Comparison of ENCODE assay signal across 19 cellular contexts in genomic region chr4:169352332-169352731, GRCh38.
DNase-seq lines count a peak whose midpoint lies in the region; FAIRE-seq and TF ChIP-seq lines count a peak whose summit lies in the region.
"Had no signal": no experiment of that assay in that cellular context is flagged by ENCODE, and none has a peak within 500 bp of the region (broad histone marks: within the 10 kb centered on the region; RNA-seq: fewer than 3 reads in every experiment).

No MANE protein-coding gene starts in this region.

- dilution Hi-C loops in endothelial cell of umbilical vein (cut with MboI; ENCODE audit: extremely low pct_ligation_motif_present, low sequenced_read_pairs): no loop called here

- H3K36me3 ChIP-seq in breast epithelium: no peaks in the 10 kb centered on the region
- no peaks in the 10 kb centered on the region for H3K36me3 ChIP-seq in endothelial cell of umbilical vein (ENCODE audit: control insufficient read depth in 2 of 2, extremely low read depth in 1 of 2, insufficient read depth in 2 of 2, low read length in 2 of 2)
- no peaks in the 10 kb centered on the region for H3K36me3 ChIP-seq in thyroid gland
- no peaks in the 10 kb centered on the region for H3K36me3 ChIP-seq in uterus
- H3K36me3 ChIP-seq: BLaER1 had no signal

- TF ChIP-seq POLR2A in breast epithelium (IDR thresholded peaks at IDR 0.05) (no peak), endothelial cell of umbilical vein (IDR thresholded peaks at IDR 0.05; ENCODE audit: low read depth, low read length) (no peak), thyroid gland (IDR thresholded peaks at IDR 0.05) (no peak), uterus (IDR thresholded peaks at IDR 0.05) (no peak)

- no peaks in the 10 kb centered on the region for H3K4me1 Mint-ChIP-seq in MCF 10A (ENCODE audit: insufficient read depth, unreplicated experiment)
- H3K4me1 Mint-ChIP-seq: CD14-positive monocyte; CD4-positive, alpha-beta memory T cell had no signal

- 80 to 85% methylated on average over 3 of the region's 3 CpGs for WGBS in thyroid gland, 2 donors

- H3K4me1 ChIP-seq in breast epithelium (no peaks in the 10 kb centered on the region), endothelial cell of umbilical vein (ENCODE audit: control insufficient read depth, extremely low read depth, insufficient read depth, low read length) (no peaks in the 10 kb centered on the region), thyroid gland (peaks cover 0 to 10% of the 10 kb centered on the region in 2 donors), uterus (no peaks in the 10 kb centered on the region)
- H3K4me1 ChIP-seq: BLaER1 had no signal

- no peak overlapping the region for H3K9ac ChIP-seq in endothelial cell of umbilical vein (replicated peaks; ENCODE audit: extremely low read depth, insufficient read depth, low read length)
- H3K9ac ChIP-seq: BLaER1 had no signal

- H3K79me2 ChIP-seq in endothelial cell of umbilical vein (ENCODE audit: control insufficient read depth, insufficient read depth, low read length): no peaks in the 10 kb centered on the region

- CTCF ChIA-PET in MCF 10A (lab: Yijun Ruan, JAX): no interaction called here
- CTCF ChIA-PET in endothelial cell of umbilical vein (lab: Charles Lee): interaction anchor here (0.7 kb wide), 1 partner anchor 25 kb away, joined by 3 read pairs; no protein-coding TSS in a partner anchor

- intact Hi-C loops in breast epithelium (cut with DNase I; ENCODE audit: low total_unique reads): no loop called here
- intact Hi-C loops in MCF 10A (cut with micrococcal nuclease): no loop called here
- intact Hi-C loops in endothelial cell of umbilical vein (cut with micrococcal nuclease): no loop called here
- intact Hi-C loops in thyroid gland (cut with DNase I): no loop called here
- intact Hi-C loops in uterus (cut with DNase I; ENCODE audit: low total_unique reads): no loop called here

- H3K9me3 ChIP-seq in breast epithelium (no peaks in the 10 kb centered on the region), endothelial cell of umbilical vein (replicated peaks; ENCODE audit: control insufficient read depth, insufficient read depth, low read length) (no peaks in the 10 kb centered on the region), thyroid gland (no peaks in the 10 kb centered on the region), uterus (no peaks in the 10 kb centered on the region)
- H3K9me3 ChIP-seq: BLaER1 had no signal

- H3K27me3 ChIP-seq in breast epithelium (no peaks in the 10 kb centered on the region), endothelial cell of umbilical vein (ENCODE audit: control insufficient read depth in 2 of 2, insufficient read depth in 2 of 2, low read length in 2 of 2) (no peaks in the 10 kb centered on the region), thyroid gland (no peaks in the 10 kb centered on the region), uterus (no peaks in the 10 kb centered on the region)
- H3K27me3 ChIP-seq: BLaER1 had no signal

- H3K9me3 Mint-ChIP-seq in MCF 10A (ENCODE audit: unreplicated experiment): peaks cover 8% of the 10 kb centered on the region
- H3K9me3 Mint-ChIP-seq: HFFc6 had no signal

- no peaks in the 10 kb centered on the region for H3K36me3 Mint-ChIP-seq in MCF 10A (ENCODE audit: insufficient read depth, unreplicated experiment)
- H3K36me3 Mint-ChIP-seq: CD14-positive monocyte; CD4-positive, alpha-beta memory T cell had no signal

- no peaks in the 10 kb centered on the region for H4K20me1 ChIP-seq in endothelial cell of umbilical vein (replicated peaks; ENCODE audit: control insufficient read depth, extremely low read depth, insufficient read depth, low read length)
- H4K20me1 ChIP-seq: BLaER1 had no signal

- BruUV-seq in MCF 10A (replicated peaks; lab: Mats Ljungman, UMichigan) (no TSS peak), endothelial cell of umbilical vein (replicated peaks; lab: Mats Ljungman, UMichigan) (no TSS peak)

- H3K27me3 Mint-ChIP-seq in MCF 10A (ENCODE audit: insufficient read depth, unreplicated experiment): no peaks in the 10 kb centered on the region

- no peak for DNase-seq in breast epithelium (ENCODE audit: low spot score in 2 of 2)
- DNase-seq in MCF 10A (ENCODE audit: unreplicated experiment): no peak
- DNase-seq in endothelial cell of umbilical vein (ENCODE audit: low read depth, low spot score): no peak
- DNase-seq in thyroid gland: no peak
- DNase-seq in DMS153 (lab: John Stamatoyannopoulos, UW): no peak
- DNase-seq in uterus: no peak
- DNase-seq: 8988T; CD4-positive, alpha-beta memory T cell; DMS53; DND-41; EL; GOT3; H7; HFFc6 had no signal

- no peak overlapping the region for H3K4me2 ChIP-seq in endothelial cell of umbilical vein (ENCODE audit: insufficient read depth, low read length)
- H3K4me2 ChIP-seq: BLaER1 had no signal

- POLR2A ChIA-PET in MCF 10A (lab: Yijun Ruan, JAX) (interaction anchor here (0.7 kb wide), 1 partner anchor 17 kb away, joined by 3 read pairs; no protein-coding TSS in a partner anchor), endothelial cell of umbilical vein (lab: Charles Lee) (no interaction called here)

- TF ChIP-seq CTCF in breast epithelium (IDR thresholded peaks at IDR 0.05) (no peak), MCF 10A (IDR thresholded peaks at IDR 0.05; ENCODE audit: unreplicated experiment) (no peak), VCaP (conservative IDR thresholded peaks at IDR 0.05) (no peak), endothelial cell of umbilical vein (IDR thresholded peaks at IDR 0.05; ENCODE audit: extremely low read depth in 1 of 2, insufficient read depth in 1 of 2, low read depth in 1 of 2, low read length in 2 of 2) (no peak), thyroid gland (IDR thresholded peaks at IDR 0.05) (no peak), uterus (IDR thresholded peaks at IDR 0.05) (no peak)

- H3K27ac Mint-ChIP-seq in MCF 10A (ENCODE audit: low read depth, unreplicated experiment): no peak overlapping the region
- H3K27ac Mint-ChIP-seq: CD14-positive monocyte; CD4-positive, alpha-beta memory T cell; HFFc6 had no signal

- no peak overlapping the region for H3K4me3 ChIP-seq in breast epithelium
- no peak overlapping the region for H3K4me3 ChIP-seq in endothelial cell of umbilical vein (replicated peaks in 1 of 3; ENCODE audit: insufficient read depth in 1 of 3, low read depth in 1 of 3, low read length in 3 of 3)
- H3K4me3 ChIP-seq in thyroid gland (replicated peaks in 1 of 3): no peak overlapping the region
- H3K4me3 ChIP-seq in uterus: no peak overlapping the region
- H3K4me3 ChIP-seq: BLaER1, GM12878 had no signal

- H2AFZ ChIP-seq in endothelial cell of umbilical vein (ENCODE audit: low read depth, low read length): peak overlapping the region; percentile 55

- H3K9me1 ChIP-seq in endothelial cell of umbilical vein (replicated peaks; ENCODE audit: control insufficient read depth, extremely low read depth, insufficient read depth, low read length): no peaks in the 10 kb centered on the region

- H3K27ac ChIP-seq in breast epithelium: peak overlapping the region; percentile 8 to 45
- peak overlapping the region; percentile 74 for H3K27ac ChIP-seq in VCaP
- no peak overlapping the region for H3K27ac ChIP-seq in endothelial cell of umbilical vein (ENCODE audit: insufficient read depth, low read depth, low read length)
- peak overlapping the region; percentile 21 to 60 (median 46) for H3K27ac ChIP-seq in thyroid gland
- no peak overlapping the region for H3K27ac ChIP-seq in uterus
- H3K27ac ChIP-seq: BLaER1 had no signal

- FAIRE-seq in endothelial cell of umbilical vein (lab: Jason Lieb, UNC): no peak
- FAIRE-seq: GM12878, HTR-8/SVneo had no signal

- H3K4me3 Mint-ChIP-seq in MCF 10A (ENCODE audit: unreplicated experiment): no peak overlapping the region
- H3K4me3 Mint-ChIP-seq: CD14-positive monocyte; CD4-positive, alpha-beta memory T cell; HFFc6 had no signal

TF ChIP-seq in endothelial cell of umbilical vein, 7 proteins besides CTCF, POLR2A, EP300 and RAD21:
- TF ChIP-seq POLR2AphosphoS5 (IDR thresholded peaks at IDR 0.05; ENCODE audit: insufficient read depth, low read depth, low read length): no peak
- TF ChIP-seq FOS (IDR thresholded peaks at IDR 0.05; ENCODE audit: borderline replicate concordance, insufficient read depth, low read length): no peak
- no peak for TF ChIP-seq MYC (IDR thresholded peaks at IDR 0.05; ENCODE audit: low read depth, low read length)
- no peak for TF ChIP-seq MAX (IDR thresholded peaks at IDR 0.05; ENCODE audit: insufficient read depth, insufficient read length)
- TF ChIP-seq GATA2 (IDR thresholded peaks at IDR 0.05; ENCODE audit: insufficient read depth, insufficient read length, low read depth, low read length): no peak
- no peak for TF ChIP-seq EZH2 (IDR thresholded peaks at IDR 0.05; ENCODE audit: borderline replicate concordance, low read depth, low read length, severe bottlenecking)
- no peak for TF ChIP-seq JUN (IDR thresholded peaks at IDR 0.05; ENCODE audit: borderline replicate concordance, insufficient read depth, insufficient read length, low read depth)

Comparison
In these comparisons a context has a peak if more than half of its experiments do, and no peak if none do; other contexts are left out.
1. H3K27ac ChIP-seq: peak in breast epithelium (2 of 2), VCaP (single experiment) and thyroid gland (3 of 3); none in endothelial cell of umbilical vein (single experiment) and uterus (0 of 2).